ENCODE assay signal across 8 cellular contexts in genomic region chr1:36397083-36397377, GRCh38. TPM values are rescaled to one million over a fixed set of nuclear protein-coding genes. Genes with fewer than 3 reads are reported as not detected.
DNase-seq lines count a peak whose midpoint lies in the region; ATAC-seq and TF ChIP-seq lines count a peak whose summit lies in the region.

No MANE protein-coding gene starts in this region.

- DNase-seq in stimulated activated CD8-positive, alpha-beta memory T cell treated with anti-CD3 and anti-CD28 coated beads, Interleukin-15, amount 100 ng/mL, for 1 hour (ENCODE audit: low read depth): peak; percentile 12
- DNase-seq in stimulated activated CD8-positive, alpha-beta memory T cell treated with anti-CD3 and anti-CD28 coated beads, Interleukin-4, amount 100 ng/mL, for 48 hours: no peak
- no peak for DNase-seq in T-helper 2 cell treated with Interferon-gamma antibody and Interleukin-4, amounts not matched to agents 5 μg/mL and 100 μg/mL, for 36 hours (ENCODE audit: low spot score)
- DNase-seq in Right ventricle myocardium superior (no peak), skeletal muscle cell (ENCODE audit: low read depth) (no peak), GM10248 (ENCODE audit: extremely low spot score) (no peak), cerebellar cortex (ENCODE audit: low spot score) (no peak), D341Med (ENCODE audit: low spot score) (no peak)

- intact Hi-C loops in Right ventricle myocardium superior (cut with DNase I): no loop called here

- CTCF ChIA-PET in GM10248 (lab: Yijun Ruan, JAX): interaction anchor here (1.0 to 3.3 kb wide), 7 partner anchors 8 to 246 kb away, joined by 3 to 11 read pairs (median 6); no protein-coding TSS in a partner anchor

- no peaks in the 10 kb centered on the region for H3K27me3 Mint-ChIP-seq in T-helper 2 cell treated with Interferon-gamma antibody and Interleukin-4, amounts not matched to agents 5 μg/mL and 100 μg/mL, for 36 hours (ENCODE audit: low read depth)

- no peaks in the 10 kb centered on the region for H3K9me3 Mint-ChIP-seq in T-helper 2 cell treated with Interferon-gamma antibody and Interleukin-4, amounts not matched to agents 5 μg/mL and 100 μg/mL, for 36 hours

- H3K4me3 Mint-ChIP-seq in T-helper 2 cell treated with Interferon-gamma antibody and Interleukin-4, amounts not matched to agents 5 μg/mL and 100 μg/mL, for 36 hours: peak overlapping the region; percentile 93

- peak overlapping the region; percentile 96 for H3K27ac Mint-ChIP-seq in T-helper 2 cell treated with Interferon-gamma antibody and Interleukin-4, amounts not matched to agents 5 μg/mL and 100 μg/mL, for 36 hours

- POLR2A ChIA-PET in GM10248 (lab: Yijun Ruan, JAX): interaction anchor here (2.6 kb wide), 1 partner anchor 10 kb away, joined by 15 read pairs; no protein-coding TSS in a partner anchor

- H3K36me3 Mint-ChIP-seq in T-helper 2 cell treated with Interferon-gamma antibody and Interleukin-4, amounts not matched to agents 5 μg/mL and 100 μg/mL, for 36 hours (ENCODE audit: low read depth): peaks cover 12% of the 10 kb centered on the region

- H3K4me3 ChIP-seq in skeletal muscle cell (ENCODE audit: low read depth, low read length): peak overlapping the region; percentile 89

- peak; percentile 59 for ATAC-seq in Right ventricle myocardium superior (ENCODE audit: poor library complexity)

- H3K4me1 Mint-ChIP-seq in T-helper 2 cell treated with Interferon-gamma antibody and Interleukin-4, amounts not matched to agents 5 μg/mL and 100 μg/mL, for 36 hours (ENCODE audit: low read depth): peaks cover 13% of the 10 kb centered on the region

- TF ChIP-seq CTCF in GM10248 (IDR thresholded peaks at IDR 0.05; ENCODE audit: control extremely low read depth, extremely low read depth, low read depth, missing control alignments): no peak

RNA-seq across cellular contexts. Expression of gene LSM10, which starts 0.7 kb away (rescaled TPM):
- 57.0 TPM for total RNA-seq in Right ventricle myocardium superior

RNA-seq across cellular contexts. Expression of gene STK40, which starts 11.3 kb away (rescaled TPM):
- 73.5 TPM for total RNA-seq in Right ventricle myocardium superior

RNA-seq across cellular contexts. Expression of gene OSCP1, which starts 53.2 kb away (rescaled TPM):
- 7.4 TPM for total RNA-seq in Right ventricle myocardium superior
